ENCODE assay signal across 8 cellular contexts in genomic region chr2:159290289-159290907, GRCh38. TPM values are rescaled to one million over a fixed set of nuclear protein-coding genes. Genes with fewer than 3 reads are reported as not detected.
DNase-seq lines count a peak whose midpoint lies in the region; ATAC-seq and TF ChIP-seq lines count a peak whose summit lies in the region.

No MANE protein-coding gene starts in this region.

- TF ChIP-seq EP300 in Ishikawa (IDR thresholded peaks at IDR 0.05; ENCODE audit: borderline replicate concordance): no peak

- TF ChIP-seq RAD21 in Ishikawa (IDR thresholded peaks at IDR 0.05; ENCODE audit: low read depth): peak; percentile 21; the same call in 1 of the 2 replicates

- 0 out of 2 replicates have a peak overlapping the region, but pooled peaks have one; percentile 16 for H3K27ac ChIP-seq in SJSA1

- ATAC-seq in GM19035 (IDR thresholded peaks at IDR 0.05; ENCODE audit: unreplicated experiment): no peak

- no peaks in the 10 kb centered on the region for H3K36me3 ChIP-seq in SJSA1

- no peaks in the 10 kb centered on the region for H3K27me3 ChIP-seq in SJSA1 (replicated peaks)

- H3K4me1 ChIP-seq in SJSA1 (replicated peaks): peaks cover 21% of the 10 kb centered on the region

- no peak for TF ChIP-seq CTCF in foreskin fibroblast (IDR thresholded peaks at IDR 0.05; ENCODE audit: low read depth, low read length)

- DNase-seq in DMS 273 treated with DMSO at 0.1 percent for 48 hours (lab: John Stamatoyannopoulos, UW) (peak; percentile 43), SJSA1 (ENCODE audit: low read depth in 1 of 2, low spot score in 2 of 2) (peak in 1 of 2 experiments; percentile 42), foreskin fibroblast (peak; percentile 88 to 96), T-helper 9 cell (no peak), UCSD-AML1 (lab: John Stamatoyannopoulos, UW; ENCODE audit: unreplicated experiment) (no peak), NCI-H774 (lab: John Stamatoyannopoulos, UW) (no peak)

- no peaks in the 10 kb centered on the region for H3K9me3 ChIP-seq in SJSA1 (replicated peaks)

- H3K4me3 ChIP-seq in SJSA1 (no peak overlapping the region), foreskin fibroblast (ENCODE audit: low read depth in 1 of 2, low read length in 2 of 2) (peak overlapping the region in 1 of 2 donors; percentile 1)

TF ChIP-seq in Ishikawa, 13 proteins besides CTCF, POLR2A, EP300 and RAD21:
- TF ChIP-seq NFIC (IDR thresholded peaks at IDR 0.05): peak; percentile 85
- TF ChIP-seq REST (IDR thresholded peaks at IDR 0.05; ENCODE audit: low read depth): no peak
- TF ChIP-seq CEBPB (IDR thresholded peaks at IDR 0.05): peak; percentile 84
- TF ChIP-seq TCF12 (IDR thresholded peaks at IDR 0.05; ENCODE audit: low read depth): peak; percentile 46; the same call in 1 of the 2 replicates
- TF ChIP-seq TAF1 (IDR thresholded peaks at IDR 0.05; ENCODE audit: low read depth): no peak
- TF ChIP-seq YY1 (IDR thresholded peaks at IDR 0.05; ENCODE audit: low read depth): no peak

RNA-seq across cellular contexts. Expression of gene WDSUB1, which starts 3.9 kb away (rescaled TPM):
- total RNA-seq in SJSA1 (2014; rRNA removed; shearing (Covaris generic)): 8.4 and 9.9 TPM in 2 replicates

Comparison
In these comparisons a context has a peak if more than half of its experiments do, and no peak if none do; other contexts are left out.
1. DNase-seq: peak in DMS 273 treated with DMSO at 0.1 percent for 48 hours (single experiment) and foreskin fibroblast (2 of 2); none in T-helper 9 cell (single experiment), UCSD-AML1 (single experiment) and NCI-H774 (single experiment).